Comparison of ENCODE assay signal across 8 cellular contexts in genomic region chr14:91349481-91350074, GRCh38.
DNase-seq lines count a peak whose midpoint lies in the region; ATAC-seq, FAIRE-seq and TF ChIP-seq lines count a peak whose summit lies in the region.

No MANE protein-coding gene starts in this region.

- H3K79me2 ChIP-seq in PC-3 (ENCODE audit: low read length): peaks cover 10% of the 10 kb centered on the region

- H3K4me2 ChIP-seq in PC-3 (ENCODE audit: low read length): no peak overlapping the region

- H3F3A ChIP-seq in PC-3 (ENCODE audit: low read length, unreplicated experiment): no peaks in the 10 kb centered on the region

- H3K36me3 ChIP-seq in PC-3 (ENCODE audit: low read depth, low read length): no peaks in the 10 kb centered on the region

- no peak for TF ChIP-seq CTCF in C4-2B (conservative IDR thresholded peaks at IDR 0.05)
- no peak for TF ChIP-seq CTCF in PC-3 (conservative IDR thresholded peaks at IDR 0.05; ENCODE audit: low read depth, low read length)

- no peaks in the 10 kb centered on the region for H3K9me2 ChIP-seq in PC-3 (replicated peaks; ENCODE audit: low read length)

- no peak for DNase-seq in PC-3
- peak; percentile 37 for DNase-seq in activated naive CD8-positive, alpha-beta T cell treated with anti-CD3 and anti-CD28 coated beads, Interleukin-2, amount 50 U/mL, for 16 hours (ENCODE audit: low read depth, low spot score)
- DNase-seq in stimulated activated CD8-positive, alpha-beta memory T cell treated with anti-CD3 and anti-CD28 coated beads, Interleukin-15, amount 100 ng/mL, for 4 hours (ENCODE audit: low read depth in 2 of 2): peak; percentile 45 to 59
- no peak for DNase-seq in HTR-8/SVneo (ENCODE audit: insufficient read length, low spot score)
- DNase-seq in NAMALWA (ENCODE audit: low spot score): no peak
- DNase-seq in ACHN: no peak

- POLR2A ChIA-PET in PC-3 (lab: Charles Lee; ENCODE audit: unreplicated experiment): interaction anchor here (0.5 kb wide), 1 partner anchor 61 kb away, joined by 3 read pairs; no protein-coding TSS in a partner anchor

- H3K27me3 ChIP-seq in PC-3 (ENCODE audit: low read length): no peaks in the 10 kb centered on the region

- H3K9ac ChIP-seq in PC-3 (ENCODE audit: low read length): no peak overlapping the region

- no peak overlapping the region for H3K4me3 ChIP-seq in PC-3 (ENCODE audit: low read length)

- CTCF ChIA-PET in PC-3 (lab: Charles Lee): no interaction called here

- H3K27ac ChIP-seq in C4-2B (peak overlapping the region; percentile 19; the same call in 1 of the 2 replicates), PC-3 (ENCODE audit: low read length) (0 out of 2 replicates have a peak overlapping the region, but pooled peaks have one; percentile 6)

- intact Hi-C loops in PC-3 (cut with micrococcal nuclease): no loop called here

- H2AFZ ChIP-seq in PC-3 (ENCODE audit: low read length): no peak overlapping the region

- peaks cover 16% of the 10 kb centered on the region for H3K4me1 ChIP-seq in PC-3 (ENCODE audit: insufficient read depth, low read length)

- no TSS peak for BruUV-seq in PC-3 (replicated peaks; lab: Mats Ljungman, UMichigan)

- H4K20me1 ChIP-seq in PC-3 (ENCODE audit: low read length): no peaks in the 10 kb centered on the region

- H3K9me3 ChIP-seq in PC-3 (ENCODE audit: low read length): no peaks in the 10 kb centered on the region

- ATAC-seq in GM21526 (IDR thresholded peaks at IDR 0.05; ENCODE audit: low FRiP score, unreplicated experiment) (peak; percentile 43), PC-3 (no peak)

- FAIRE-seq in HTR-8/SVneo (lab: Jason Lieb, UNC): no peak

- in situ Hi-C loops in ACHN (cut with HindIII; ENCODE audit: low pct_ligation_motif_present, low pct_unique_long_range_greater_than_20kb, low sequenced_read_pairs): no loop called here

Comparison
In these comparisons a context has a peak if more than half of its experiments do, and no peak if none do; other contexts are left out.
1. DNase-seq: peak in activated naive CD8-positive, alpha-beta T cell treated with anti-CD3 and anti-CD28 coated beads, Interleukin-2, amount 50 U/mL, for 16 hours (single experiment) and stimulated activated CD8-positive, alpha-beta memory T cell treated with anti-CD3 and anti-CD28 coated beads, Interleukin-15, amount 100 ng/mL, for 4 hours (2 of 2); none in PC-3 (single experiment), HTR-8/SVneo (single experiment), NAMALWA (single experiment) and ACHN (single experiment).